In the genomic region with DNA sequence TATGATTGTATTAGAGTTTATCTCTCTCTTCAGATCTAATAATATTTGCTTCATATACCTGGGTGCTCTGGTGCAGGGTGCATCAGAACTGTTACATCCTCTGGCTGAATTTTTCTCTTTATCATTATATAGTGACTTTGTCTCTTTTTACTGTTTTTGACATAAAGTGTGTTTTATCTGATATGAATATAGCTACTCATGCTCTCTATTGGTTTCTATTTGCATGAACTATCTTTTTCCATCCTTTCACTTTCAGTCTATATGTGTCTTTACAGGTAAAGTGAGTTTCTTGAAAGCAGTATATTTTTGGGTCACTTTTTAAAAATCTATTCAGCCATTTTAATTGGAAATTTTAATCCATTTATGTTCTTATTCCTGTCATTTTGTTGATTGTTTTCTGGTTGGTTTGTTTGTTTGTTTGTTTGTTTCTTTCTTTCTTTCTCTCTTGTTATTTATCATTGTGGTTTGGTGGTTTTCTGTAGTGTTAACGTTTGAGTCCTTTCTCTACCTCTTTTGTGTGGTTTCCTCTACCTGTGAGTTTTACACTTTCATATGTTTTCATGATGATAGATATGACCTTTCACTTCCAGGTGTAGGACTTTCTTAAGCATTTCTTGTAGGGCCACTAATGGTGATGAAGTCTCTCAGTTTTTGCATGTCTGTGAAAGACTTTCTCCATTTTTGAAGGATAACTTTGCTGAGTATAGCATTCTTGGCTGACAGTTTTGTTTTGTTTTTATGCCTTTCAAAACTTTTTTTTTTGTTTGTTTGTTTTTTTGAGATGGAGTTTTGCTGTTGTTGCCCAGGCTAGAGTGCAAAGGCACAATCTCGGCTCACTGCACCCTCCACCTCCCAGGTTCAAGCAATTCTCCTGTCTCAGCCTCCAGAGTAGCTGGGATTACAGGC, we compare ENCODE assay signal across 12 cellular contexts. TPM values are rescaled to one million over a fixed set of nuclear protein-coding genes. Genes with fewer than 3 reads are reported as not detected.
DNase-seq lines count a peak whose midpoint lies in the region; ATAC-seq lines count a peak whose summit lies in the region.
"Had no signal": no experiment of that assay in that cellular context is flagged by ENCODE, and none has a peak within 500 bp of the region (broad histone marks: within the 10 kb centered on the region; RNA-seq: fewer than 3 reads in every experiment).

No MANE protein-coding gene starts in this region.

- H3K4me3 Mint-ChIP-seq in activated naive CD4-positive, alpha-beta T cell treated with anti-CD3 and anti-CD28 coated beads for 36 hours, result no peak overlapping the region
- H3K4me3 Mint-ChIP-seq: CD8-positive, alpha-beta T cell; stimulated activated naive CD8-positive, alpha-beta T cell treated with anti-CD3 and anti-CD28 coated beads, Interleukin-15, Interleukin-2, amounts not matched to agents 100 ng/mL and 50 ng/mL, for 24 hours had no signal

- H3K9me3 Mint-ChIP-seq in activated naive CD4-positive, alpha-beta T cell treated with anti-CD3 and anti-CD28 coated beads for 36 hours, result peaks cover 33% of the 10 kb centered on the region

- peaks cover 15% of the 10 kb centered on the region for H3K4me1 Mint-ChIP-seq in activated naive CD4-positive, alpha-beta T cell treated with anti-CD3 and anti-CD28 coated beads for 36 hours (ENCODE audit: low read depth)

- H3K36me3 Mint-ChIP-seq in activated naive CD4-positive, alpha-beta T cell treated with anti-CD3 and anti-CD28 coated beads for 36 hours (ENCODE audit: low read depth), result peaks cover 16% of the 10 kb centered on the region

- intact Hi-C loops in activated naive CD4-positive, alpha-beta T cell treated with anti-CD3 and anti-CD28 coated beads for 36 hours (cut with micrococcal nuclease), result loop anchor here (1.0 kb wide), 2 partner anchors 55 to 79 kb away; a partner anchor contains a TSS

- ATAC-seq in GM21360 (IDR thresholded peaks at IDR 0.05; ENCODE audit: unreplicated experiment) (peak; percentile 70), HG03442 (IDR thresholded peaks at IDR 0.05; ENCODE audit: unreplicated experiment) (peak; percentile 38), GM19324 (IDR thresholded peaks at IDR 0.05; ENCODE audit: low FRiP score, unreplicated experiment) (no peak)
- peak; percentile 55 for ATAC-seq in stimulated activated naive CD8-positive, alpha-beta T cell treated with anti-CD3 and anti-CD28 coated beads, Interleukin-15, Interleukin-2, amounts not matched to agents 100 U/mL and 50 U/mL, for 24 hours
- no peak for ATAC-seq in activated CD4-positive, CD25-positive, alpha-beta regulatory T cell treated with anti-CD3 and anti-CD28 coated beads, Interleukin-2, amount 50 U/mL, for 24 hours
- ATAC-seq: CD8-positive, alpha-beta T cell had no signal

- DNase-seq in activated naive CD4-positive, alpha-beta T cell treated with anti-CD3 and anti-CD28 coated beads for 36 hours, result no peak
- DNase-seq in activated naive CD4-positive, alpha-beta T cell treated with anti-CD3 and anti-CD28 coated beads, Interleukin-2, amount 50 U/mL, for 16 hours, result no peak
- DNase-seq in stimulated activated naive CD8-positive, alpha-beta T cell treated with anti-CD3 and anti-CD28 coated beads, Interleukin-15, Interleukin-2, amounts not matched to agents 100 U/mL and 50 U/mL, for 24 hours, result no peak
- DNase-seq in effector CD8-positive, alpha-beta T cell (lab: John Stamatoyannopoulos, UW), result no peak
- DNase-seq: CD8-positive, alpha-beta T cell; Karpas-422; NCI-H1417 had no signal

- H3K27me3 Mint-ChIP-seq in activated naive CD4-positive, alpha-beta T cell treated with anti-CD3 and anti-CD28 coated beads for 36 hours (ENCODE audit: low read depth), result peaks cover 3% of the 10 kb centered on the region
- H3K27me3 Mint-ChIP-seq: stimulated activated naive CD8-positive, alpha-beta T cell treated with anti-CD3 and anti-CD28 coated beads, Interleukin-15, Interleukin-2, amounts not matched to agents 100 ng/mL and 50 ng/mL, for 24 hours had no signal

- CTCF ChIA-PET in activated naive CD4-positive, alpha-beta T cell treated with anti-CD3 and anti-CD28 coated beads for 36 hours (lab: Charles Lee), result no interaction called here

- peak overlapping the region; percentile 6 for H3K27ac Mint-ChIP-seq in activated naive CD4-positive, alpha-beta T cell treated with anti-CD3 and anti-CD28 coated beads for 36 hours
- H3K27ac Mint-ChIP-seq: CD8-positive, alpha-beta T cell; stimulated activated naive CD8-positive, alpha-beta T cell treated with anti-CD3 and anti-CD28 coated beads, Interleukin-15, Interleukin-2, amounts not matched to agents 100 ng/mL and 50 ng/mL, for 24 hours had no signal

RNA-seq across cellular contexts. Expression of a gene that starts 54.9 kb away (rescaled TPM):
- 10 to 100 TPM; 31.9 to 33.2 TPM for total RNA-seq in activated naive CD4-positive, alpha-beta T cell treated with anti-CD3 and anti-CD28 coated beads for 36 hours

Comparison
In these comparisons a context has a peak if more than half of its experiments do, and no peak if none do; other contexts are left out.
1. ATAC-seq: peak in GM21360 (single experiment), HG03442 (single experiment) and stimulated activated naive CD8-positive, alpha-beta T cell treated with anti-CD3 and anti-CD28 coated beads, Interleukin-15, Interleukin-2, amounts not matched to agents 100 U/mL and 50 U/mL, for 24 hours (single experiment); none in activated CD4-positive, CD25-positive, alpha-beta regulatory T cell treated with anti-CD3 and anti-CD28 coated beads, Interleukin-2, amount 50 U/mL, for 24 hours (0 of 2) and GM19324 (single experiment).